ENCODE assay signal across 9 cellular contexts in the genomic region with DNA sequence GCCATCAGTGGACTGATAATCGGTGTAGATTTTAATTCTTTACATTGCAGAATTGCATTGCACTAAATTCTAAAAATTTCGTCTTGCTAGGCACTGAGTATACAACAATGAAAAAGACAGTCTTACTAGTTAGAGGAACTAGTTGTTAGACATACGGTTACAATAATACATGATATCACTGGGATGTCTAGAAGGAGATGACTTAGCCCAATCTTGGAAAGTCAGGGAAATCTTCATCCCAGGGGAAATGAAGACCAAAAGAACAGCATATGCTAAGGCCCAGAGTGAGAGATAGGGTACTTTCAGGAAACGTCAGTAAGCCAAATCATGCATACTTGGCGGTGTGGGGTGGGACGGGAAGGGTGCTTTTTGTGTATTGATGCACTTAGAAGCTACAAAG. TPM values are rescaled to one million over a fixed set of nuclear protein-coding genes. Genes with fewer than 3 reads are reported as not detected.
DNase-seq lines count a peak whose midpoint lies in the region; ATAC-seq, FAIRE-seq and TF ChIP-seq lines count a peak whose summit lies in the region.
"Had no signal": no experiment of that assay in that cellular context is flagged by ENCODE, and none has a peak within 500 bp of the region (broad histone marks: within the 10 kb centered on the region; RNA-seq: fewer than 3 reads in every experiment).

No MANE protein-coding gene starts in this region.

- peaks cover 3% of the 10 kb centered on the region for H3K36me3 ChIP-seq in cardiac muscle cell
- H3K36me3 ChIP-seq in HepG2 (replicated peaks in 1 of 2; ENCODE audit: control insufficient read depth in 1 of 2, insufficient read depth in 2 of 2, low read length in 2 of 2), result no peaks in the 10 kb centered on the region
- H3K36me3 ChIP-seq in upper lobe of right lung, result no peaks in the 10 kb centered on the region

- peak overlapping the region; percentile 89 for H3K4me3 Mint-ChIP-seq in activated T-helper 17 cell treated with anti-CD3 and anti-CD28 coated beads, Interleukin-2, amount 50 U/mL, for 72 hours

- H3K27me3 ChIP-seq in cardiac muscle cell (no peaks in the 10 kb centered on the region), HepG2 (ENCODE audit: control insufficient read depth in 1 of 2, insufficient read depth in 2 of 2, low read length in 2 of 2) (no peaks in the 10 kb centered on the region; a peak in 1 of 5 replicates), upper lobe of right lung (no peaks in the 10 kb centered on the region)

- TF ChIP-seq EP300 in HepG2 (IDR thresholded peaks at IDR 0.05; ENCODE audit: low read depth in 2 of 2, low read length in 2 of 2) (no peak), HepG2 (CRISPR knock-in tag; IDR thresholded peaks at IDR 0.05; ENCODE audit: borderline replicate concordance) (no peak)

- in situ Hi-C loops in HepG2 (cut with HindIII; ENCODE audit: extremely low pct_ligation_motif_present, low pct_unique_long_range_greater_than_20kb), result no loop called here

- peaks cover 40% of the 10 kb centered on the region for H3K79me2 ChIP-seq in HepG2 (ENCODE audit: insufficient read depth, low read length)

- H3K9me3 Mint-ChIP-seq in activated T-helper 17 cell treated with anti-CD3 and anti-CD28 coated beads, Interleukin-2, amount 50 U/mL, for 72 hours, result no peaks in the 10 kb centered on the region

- no TSS peak for BruUV-seq in HepG2 (replicated peaks; lab: Mats Ljungman, UMichigan)

- no peak for FAIRE-seq in HepG2 (lab: Jason Lieb, UNC)

- H3K27ac Mint-ChIP-seq in activated T-helper 17 cell treated with anti-CD3 and anti-CD28 coated beads, Interleukin-2, amount 50 U/mL, for 72 hours, result no peak overlapping the region

- H3K9ac ChIP-seq in HepG2 (ENCODE audit: insufficient read depth, low read depth, low read length), result peak overlapping the region; percentile 89

- H3K4me1 Mint-ChIP-seq in activated T-helper 17 cell treated with anti-CD3 and anti-CD28 coated beads, Interleukin-2, amount 50 U/mL, for 72 hours, result peaks cover 31% of the 10 kb centered on the region

- no peak for TF ChIP-seq POLR2A in HepG2 (IDR thresholded peaks at IDR 0.05; ENCODE audit: insufficient read depth in 1 of 2, low read depth in 2 of 2, low read length in 2 of 2)

- H3K4me3 ChIP-seq in cardiac muscle cell (peak overlapping the region; percentile 67), HepG2 (replicated peaks in 1 of 3; ENCODE audit: insufficient read depth in 1 of 3, low read depth in 2 of 3, low read length in 3 of 3) (peak overlapping the region; percentile 74 to 98 (median 89)), upper lobe of right lung (peak overlapping the region; percentile 77)

- TF ChIP-seq CTCF in cardiac muscle cell (IDR thresholded peaks at IDR 0.05; ENCODE audit: low read depth, low read length), result no peak
- TF ChIP-seq CTCF in HepG2 (CRISPR knock-in tag; IDR thresholded peaks at IDR 0.05), result no peak
- no peak for TF ChIP-seq CTCF in upper lobe of right lung (IDR thresholded peaks at IDR 0.05)

- peaks cover 12% of the 10 kb centered on the region for H4K20me1 ChIP-seq in HepG2 (ENCODE audit: insufficient read depth, low read length)

- 33% methylated on average over 6 of the region's 6 CpGs for WGBS in HepG2 (ENCODE audit: low lambda C conversion rate)

- DNase-seq in cardiac muscle cell (ENCODE audit: low read depth in 1 of 2, low spot score in 1 of 2) (no peak), cardiac septum (ENCODE audit: low spot score) (no peak), HepG2 (ENCODE audit: low spot score) (no peak), upper lobe of right lung (no peak), hippocampal formation (lab: John Stamatoyannopoulos, UW) (no peak), head of caudate nucleus (no peak)
- DNase-seq: NCI-H1105 had no signal

- intact Hi-C loops in cardiac septum (cut with DNase I), result no loop called here
- intact Hi-C loops in HepG2 (cut with micrococcal nuclease; ENCODE audit: unreplicated experiment), result loop anchor here (5.0 kb wide), 1 partner anchor 286 kb away; the partner anchor contains the start of gene CD164
- intact Hi-C loops in upper lobe of right lung (cut with DNase I), result no loop called here
- intact Hi-C loops in head of caudate nucleus (cut with DNase I), result loop anchor here (10.0 kb wide), 1 partner anchor 541 kb away; no protein-coding TSS in a partner anchor

- peak overlapping the region; percentile 86 for H3K4me2 ChIP-seq in HepG2 (ENCODE audit: low read depth, low read length)

- no peak for ATAC-seq in activated T-helper 17 cell treated with anti-CD3 and anti-CD28 coated beads, Interleukin-2, amount 50 U/mL, for 72 hours (replicated peaks)
- ATAC-seq in HepG2, result no peak
- ATAC-seq in upper lobe of right lung, result no peak
- no peak for ATAC-seq in GM21529 (IDR thresholded peaks at IDR 0.05; ENCODE audit: unreplicated experiment)

- H2AFZ ChIP-seq in HepG2 (ENCODE audit: low read length), result peak overlapping the region; percentile 44

- H3K27me3 Mint-ChIP-seq in activated T-helper 17 cell treated with anti-CD3 and anti-CD28 coated beads, Interleukin-2, amount 50 U/mL, for 72 hours, result no peaks in the 10 kb centered on the region

- H3K4me1 ChIP-seq in cardiac muscle cell (ENCODE audit: low read depth) (peaks cover 12% of the 10 kb centered on the region), HepG2 (ENCODE audit: insufficient read depth, low read length) (peaks cover 35% of the 10 kb centered on the region), upper lobe of right lung (peaks cover 19% of the 10 kb centered on the region)

- TF ChIP-seq RAD21 in HepG2 (CRISPR knock-in tag; IDR thresholded peaks at IDR 0.05), result no peak

- H3K36me3 Mint-ChIP-seq in activated T-helper 17 cell treated with anti-CD3 and anti-CD28 coated beads, Interleukin-2, amount 50 U/mL, for 72 hours (ENCODE audit: low read depth), result no peaks in the 10 kb centered on the region

- CTCF ChIA-PET in HepG2 (lab: Yijun Ruan, JAX; ENCODE audit: low intra/inter-chr PET ratio, low total read pairs), result no interaction called here

- POLR2A ChIA-PET in HepG2 (lab: Yijun Ruan, JAX), result interaction anchor here (1.1 to 2.4 kb wide), 3 partner anchors 126 to 536 kb away, joined by 3 to 13 read pairs (median 3); partner anchors contain the start of gene FOXO3

- H3K27ac ChIP-seq in cardiac muscle cell (no peak overlapping the region), HepG2 (ENCODE audit: extremely low read length, insufficient read depth, low read length) (peak overlapping the region; percentile 96), upper lobe of right lung (peak overlapping the region; percentile 97)

- H3K9me3 ChIP-seq in cardiac muscle cell (ENCODE audit: low read depth), result no peaks in the 10 kb centered on the region
- no peaks in the 10 kb centered on the region for H3K9me3 ChIP-seq in HepG2 (ENCODE audit: low read length)
- H3K9me3 ChIP-seq in upper lobe of right lung, result no peaks in the 10 kb centered on the region

RNA-seq across cellular contexts. Expression of gene CEP57L1, which starts 0.9 kb away (rescaled TPM):
- total RNA-seq in cardiac muscle cell, result 11.2 and 14.5 TPM in 2 replicates
- 15.8 and 23.9 TPM in 2 replicates for polyA plus RNA-seq in cardiac muscle cell
- total RNA-seq in cardiac septum, result 7.9 TPM
- total RNA-seq in activated T-helper 17 cell treated with anti-CD3 and anti-CD28 coated beads, Interleukin-2, amount 50 U/mL, for 72 hours, result 10 to 100 TPM; 20.9 to 21.8 TPM
- total RNA-seq in HepG2 (2016; rRNA removed; fragmentation: Illumina TruSeq; extraction: Trizol), result 15.5 and 20.7 TPM in 2 replicates
- 20.5 and 21.1 TPM in 2 replicates for total RNA-seq in HepG2 (2016; cell fraction: cytosol; rRNA removed; fragmentation: Illumina TruSeq; extraction: Trizol; ENCODE audit: low read depth)
- total RNA-seq in HepG2 (2016; cell fraction: insoluble cytoplasmic fraction; rRNA removed; fragmentation: Illumina TruSeq; extraction: Trizol), result 16.4 and 22.3 TPM in 2 replicates
- 12.0 and 13.3 TPM in 2 replicates for total RNA-seq in HepG2 (2016; cell fraction: membrane; rRNA removed; fragmentation: Illumina TruSeq; extraction: Trizol)
- total RNA-seq in HepG2 (2016; cell fraction: nucleus; rRNA removed; fragmentation: Illumina TruSeq; extraction: Trizol), result 12.7 and 13.1 TPM in 2 replicates
- polyA plus RNA-seq in HepG2 (2011; rRNA removed), result 5.5 and 7.7 TPM in 2 replicates
- 2.6 TPM in 2 replicates for polyA plus RNA-seq in HepG2 (2011; cell fraction: cytosol; rRNA removed)
- polyA plus RNA-seq in HepG2 (2011; cell fraction: nucleus; rRNA removed), result 3.6 and 5.3 TPM in 2 replicates
- polyA plus RNA-seq in HepG2 (2012), result 3.4 and 6.8 TPM in 2 replicates
- polyA plus RNA-seq in HepG2 (2016; cell fraction: cytosol; fragmentation: Illumina TruSeq; extraction: Trizol; ENCODE audit: low read depth), result 1.7 and 3.0 TPM in 2 replicates
- polyA plus RNA-seq in HepG2 (2016; cell fraction: insoluble cytoplasmic fraction; fragmentation: Illumina TruSeq; extraction: Trizol; ENCODE audit: low read depth), result 15.9 and 16.9 TPM in 2 replicates
- 4.1 and 4.6 TPM in 2 replicates for polyA plus RNA-seq in HepG2 (2016; cell fraction: membrane; fragmentation: Illumina TruSeq; extraction: Trizol; ENCODE audit: low read depth)
- polyA plus RNA-seq in HepG2 (2016; cell fraction: nucleus; fragmentation: Illumina TruSeq; extraction: Trizol; ENCODE audit: insufficient read depth, low read depth), result 9.7 and 9.9 TPM in 2 replicates
- 3.1 and 14.4 TPM in 2 replicates for polyA minus RNA-seq in HepG2 (2011; rRNA and poly(A)+ RNA removed; ENCODE audit: low replicate concordance)
- 6.2 and 6.4 TPM in 2 replicates for polyA minus RNA-seq in HepG2 (2011; cell fraction: cytosol; rRNA and poly(A)+ RNA removed)
- polyA minus RNA-seq in HepG2 (2011; cell fraction: nucleus; rRNA and poly(A)+ RNA removed), result 15.9 and 20.3 TPM in 2 replicates
- total RNA-seq in upper lobe of right lung, result 9.7 TPM

RNA-seq across cellular contexts. Expression of gene SESN1, which starts 1.6 kb away (rescaled TPM):
- total RNA-seq in cardiac muscle cell (16.4 and 22.0 TPM in 2 replicates), cardiac septum (29.6 TPM), HepG2 (2016; rRNA removed; fragmentation: Illumina TruSeq; extraction: Trizol) (44.7 and 52.1 TPM in 2 replicates), upper lobe of right lung (36.9 TPM)
- polyA plus RNA-seq in cardiac muscle cell (17.9 and 21.5 TPM in 2 replicates), HepG2 (2011; rRNA removed) (20.6 and 24.9 TPM in 2 replicates)
- 10 to 100 TPM in 1 of 2 donors, 1 to 10 TPM in 1; 9.8 to 23.0 TPM for total RNA-seq in activated T-helper 17 cell treated with anti-CD3 and anti-CD28 coated beads, Interleukin-2, amount 50 U/mL, for 72 hours
- total RNA-seq in HepG2 (2016; cell fraction: cytosol; rRNA removed; fragmentation: Illumina TruSeq; extraction: Trizol; ENCODE audit: low read depth), result 5.9 and 6.4 TPM in 2 replicates
- 44.0 and 53.7 TPM in 2 replicates for total RNA-seq in HepG2 (2016; cell fraction: insoluble cytoplasmic fraction; rRNA removed; fragmentation: Illumina TruSeq; extraction: Trizol)
- total RNA-seq in HepG2 (2016; cell fraction: membrane; rRNA removed; fragmentation: Illumina TruSeq; extraction: Trizol), result 18.5 and 19.2 TPM in 2 replicates
- 41.0 and 44.1 TPM in 2 replicates for total RNA-seq in HepG2 (2016; cell fraction: nucleus; rRNA removed; fragmentation: Illumina TruSeq; extraction: Trizol)
- 8.7 and 12.4 TPM in 2 replicates for polyA plus RNA-seq in HepG2 (2011; cell fraction: cytosol; rRNA removed)
- 18.6 and 19.8 TPM in 2 replicates for polyA plus RNA-seq in HepG2 (2011; cell fraction: nucleus; rRNA removed)
- 16.9 and 20.3 TPM in 2 replicates for polyA plus RNA-seq in HepG2 (2012)
- 3.6 TPM in 2 replicates for polyA plus RNA-seq in HepG2 (2016; cell fraction: cytosol; fragmentation: Illumina TruSeq; extraction: Trizol; ENCODE audit: low read depth)
- 46.8 and 47.5 TPM in 2 replicates for polyA plus RNA-seq in HepG2 (2016; cell fraction: insoluble cytoplasmic fraction; fragmentation: Illumina TruSeq; extraction: Trizol; ENCODE audit: low read depth)
- 9.9 and 10.9 TPM in 2 replicates for polyA plus RNA-seq in HepG2 (2016; cell fraction: membrane; fragmentation: Illumina TruSeq; extraction: Trizol; ENCODE audit: low read depth)
- polyA plus RNA-seq in HepG2 (2016; cell fraction: nucleus; fragmentation: Illumina TruSeq; extraction: Trizol; ENCODE audit: insufficient read depth, low read depth), result 40.6 and 43.2 TPM in 2 replicates
- 15.1 and 39.9 TPM in 2 replicates for polyA minus RNA-seq in HepG2 (2011; rRNA and poly(A)+ RNA removed; ENCODE audit: low replicate concordance)
- 14.2 and 14.6 TPM in 2 replicates for polyA minus RNA-seq in HepG2 (2011; cell fraction: cytosol; rRNA and poly(A)+ RNA removed)
- polyA minus RNA-seq in HepG2 (2011; cell fraction: nucleus; rRNA and poly(A)+ RNA removed), result 66.0 and 72.1 TPM in 2 replicates

Comparison
In these comparisons a context has a peak if more than half of its experiments do, and no peak if none do; other contexts are left out.
1. intact Hi-C loops: an anchor here in HepG2 (5.0 kb wide) and head of caudate nucleus (10.0 kb wide); none called in cardiac septum and upper lobe of right lung.